1 cellular context compared by ENCODE assay signal in the genomic region with DNA sequence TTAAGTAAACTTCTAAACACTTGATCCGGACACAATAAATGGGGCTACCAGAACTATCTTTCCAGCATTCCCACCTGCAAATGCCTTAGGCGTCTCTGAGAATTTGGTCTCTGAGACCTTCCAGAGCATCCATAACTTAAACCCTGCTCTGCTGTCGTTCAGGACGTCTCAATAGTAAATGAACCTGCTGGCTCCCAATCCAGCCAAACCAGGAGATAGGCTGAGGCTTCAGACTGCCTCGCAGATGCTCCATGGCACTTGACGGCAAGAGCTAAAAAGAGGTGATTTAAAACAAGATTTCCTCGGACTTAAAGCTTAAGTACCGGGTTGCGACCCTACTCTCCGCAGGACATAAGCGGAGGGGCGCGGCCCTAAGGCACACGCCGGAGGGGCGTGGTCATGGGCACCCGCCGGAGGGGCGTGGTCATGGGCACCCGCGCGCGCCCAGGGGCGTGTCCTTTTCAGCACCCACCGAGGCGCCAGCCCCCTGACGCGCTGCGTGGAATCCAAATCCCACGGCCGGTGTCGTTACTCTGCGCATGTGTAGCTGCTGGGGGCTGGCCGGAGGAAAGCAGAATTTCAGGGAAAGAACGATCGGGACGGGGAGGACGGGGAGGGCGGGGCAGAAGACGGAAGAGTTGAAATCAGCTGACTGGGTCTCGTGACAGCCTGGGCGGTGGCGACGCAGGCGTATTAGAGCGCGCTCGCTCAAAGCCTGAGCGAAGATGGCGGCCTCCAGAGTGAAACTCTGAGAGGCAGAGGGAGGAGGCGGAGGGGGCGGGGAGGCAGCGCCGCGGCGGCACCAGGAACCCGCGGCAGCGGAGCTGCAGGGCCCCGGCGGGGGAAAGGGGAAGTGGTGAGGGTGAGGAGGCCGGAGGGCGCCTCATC.
TF ChIP-seq lines count a peak whose summit lies in the region.

A gene with protein sequence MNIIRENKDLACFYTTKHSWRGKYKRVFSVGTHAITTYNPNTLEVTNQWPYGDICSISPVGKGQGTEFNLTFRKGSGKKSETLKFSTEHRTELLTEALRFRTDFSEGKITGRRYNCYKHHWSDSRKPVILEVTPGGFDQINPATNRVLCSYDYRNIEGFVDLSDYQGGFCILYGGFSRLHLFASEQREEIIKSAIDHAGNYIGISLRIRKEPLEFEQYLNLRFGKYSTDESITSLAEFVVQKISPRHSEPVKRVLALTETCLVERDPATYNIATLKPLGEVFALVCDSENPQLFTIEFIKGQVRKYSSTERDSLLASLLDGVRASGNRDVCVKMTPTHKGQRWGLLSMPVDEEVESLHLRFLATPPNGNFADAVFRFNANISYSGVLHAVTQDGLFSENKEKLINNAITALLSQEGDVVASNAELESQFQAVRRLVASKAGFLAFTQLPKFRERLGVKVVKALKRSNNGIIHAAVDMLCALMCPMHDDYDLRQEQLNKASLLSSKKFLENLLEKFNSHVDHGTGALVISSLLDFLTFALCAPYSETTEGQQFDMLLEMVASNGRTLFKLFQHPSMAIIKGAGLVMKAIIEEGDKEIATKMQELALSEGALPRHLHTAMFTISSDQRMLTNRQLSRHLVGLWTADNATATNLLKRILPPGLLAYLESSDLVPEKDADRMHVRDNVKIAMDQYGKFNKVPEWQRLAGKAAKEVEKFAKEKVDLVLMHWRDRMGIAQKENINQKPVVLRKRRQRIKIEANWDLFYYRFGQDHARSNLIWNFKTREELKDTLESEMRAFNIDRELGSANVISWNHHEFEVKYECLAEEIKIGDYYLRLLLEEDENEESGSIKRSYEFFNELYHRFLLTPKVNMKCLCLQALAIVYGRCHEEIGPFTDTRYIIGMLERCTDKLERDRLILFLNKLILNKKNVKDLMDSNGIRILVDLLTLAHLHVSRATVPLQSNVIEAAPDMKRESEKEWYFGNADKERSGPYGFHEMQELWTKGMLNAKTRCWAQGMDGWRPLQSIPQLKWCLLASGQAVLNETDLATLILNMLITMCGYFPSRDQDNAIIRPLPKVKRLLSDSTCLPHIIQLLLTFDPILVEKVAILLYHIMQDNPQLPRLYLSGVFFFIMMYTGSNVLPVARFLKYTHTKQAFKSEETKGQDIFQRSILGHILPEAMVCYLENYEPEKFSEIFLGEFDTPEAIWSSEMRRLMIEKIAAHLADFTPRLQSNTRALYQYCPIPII (N-terminal part only) (plus strand): TSS at position 696 of the 888 bp plus-strand sequence. CDS start 17,049 bp downstream, outside the sequence.

TF ChIP-seq in HepG2, 621 proteins besides CTCF, POLR2A, EP300 and RAD21 (continued from another document and continues in another):
- TF ChIP-seq, protein P1, sequence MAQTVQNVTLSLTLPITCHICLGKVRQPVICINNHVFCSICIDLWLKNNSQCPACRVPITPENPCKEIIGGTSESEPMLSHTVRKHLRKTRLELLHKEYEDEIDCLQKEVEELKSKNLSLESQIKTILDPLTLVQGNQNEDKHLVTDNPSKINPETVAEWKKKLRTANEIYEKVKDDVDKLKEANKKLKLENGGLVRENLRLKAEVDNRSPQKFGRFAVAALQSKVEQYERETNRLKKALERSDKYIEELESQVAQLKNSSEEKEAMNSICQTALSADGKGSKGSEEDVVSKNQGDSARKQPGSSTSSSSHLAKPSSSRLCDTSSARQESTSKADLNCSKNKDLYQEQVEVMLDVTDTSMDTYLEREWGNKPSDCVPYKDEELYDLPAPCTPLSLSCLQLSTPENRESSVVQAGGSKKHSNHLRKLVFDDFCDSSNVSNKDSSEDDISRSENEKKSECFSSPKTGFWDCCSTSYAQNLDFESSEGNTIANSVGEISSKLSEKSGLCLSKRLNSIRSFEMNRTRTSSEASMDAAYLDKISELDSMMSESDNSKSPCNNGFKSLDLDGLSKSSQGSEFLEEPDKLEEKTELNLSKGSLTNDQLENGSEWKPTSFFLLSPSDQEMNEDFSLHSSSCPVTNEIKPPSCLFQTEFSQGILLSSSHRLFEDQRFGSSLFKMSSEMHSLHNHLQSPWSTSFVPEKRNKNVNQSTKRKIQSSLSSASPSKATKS (CRISPR knock-in tag; IDR thresholded peaks at IDR 0.05) = no peak
- TF ChIP-seq, protein P2, sequence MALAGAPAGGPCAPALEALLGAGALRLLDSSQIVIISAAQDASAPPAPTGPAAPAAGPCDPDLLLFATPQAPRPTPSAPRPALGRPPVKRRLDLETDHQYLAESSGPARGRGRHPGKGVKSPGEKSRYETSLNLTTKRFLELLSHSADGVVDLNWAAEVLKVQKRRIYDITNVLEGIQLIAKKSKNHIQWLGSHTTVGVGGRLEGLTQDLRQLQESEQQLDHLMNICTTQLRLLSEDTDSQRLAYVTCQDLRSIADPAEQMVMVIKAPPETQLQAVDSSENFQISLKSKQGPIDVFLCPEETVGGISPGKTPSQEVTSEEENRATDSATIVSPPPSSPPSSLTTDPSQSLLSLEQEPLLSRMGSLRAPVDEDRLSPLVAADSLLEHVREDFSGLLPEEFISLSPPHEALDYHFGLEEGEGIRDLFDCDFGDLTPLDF (CRISPR knock-in tag; IDR thresholded peaks at IDR 0.05) = peak; percentile 31; the same call in 1 of the 2 replicates
- TF ChIP-seq ZNF841 (CRISPR knock-in tag; IDR thresholded peaks at IDR 0.05; ENCODE audit: borderline replicate concordance) (no peak), ZNF749 (CRISPR knock-in tag; IDR thresholded peaks at IDR 0.05; ENCODE audit: borderline replicate concordance) (no peak), KDM5A (IDR thresholded peaks at IDR 0.05; ENCODE audit: borderline replicate concordance, low read length) (peak; percentile 49), MAFG (CRISPR knock-in tag; IDR thresholded peaks at IDR 0.05) (no peak), MTF1 (CRISPR knock-in tag; IDR thresholded peaks at IDR 0.05) (no peak), ZNF343 (CRISPR knock-in tag; IDR thresholded peaks at IDR 0.05) (no peak), ZNF441 (CRISPR knock-in tag; IDR thresholded peaks at IDR 0.05; ENCODE audit: borderline replicate concordance) (no peak), KLF9 (CRISPR knock-in tag; IDR thresholded peaks at IDR 0.05; ENCODE audit: low read depth) (peak; percentile 86), NCOA2 (CRISPR knock-in tag; IDR thresholded peaks at IDR 0.05) (no peak), MYNN (CRISPR knock-in tag; IDR thresholded peaks at IDR 0.05; ENCODE audit: low read depth) (0 out of 2 replicates have a peak, but pooled peaks have one; percentile 26), ZFAT (CRISPR knock-in tag; conservative IDR thresholded peaks at IDR 0.05) (no peak), ZNF672 (CRISPR knock-in tag; IDR thresholded peaks at IDR 0.05) (no peak), SIN3A (IDR thresholded peaks at IDR 0.05; ENCODE audit: borderline replicate concordance, low read depth, low read length) (peak; percentile 36; the same call in 1 of the 2 replicates), HOXA5 (CRISPR knock-in tag; IDR thresholded peaks at IDR 0.05) (peak; percentile 73; the same call in 1 of the 2 replicates), SNAI1 (CRISPR knock-in tag; IDR thresholded peaks at IDR 0.05; ENCODE audit: borderline replicate concordance) (no peak), ZFP1 (CRISPR knock-in tag; IDR thresholded peaks at IDR 0.05) (no peak)
- TF ChIP-seq, protein P3, sequence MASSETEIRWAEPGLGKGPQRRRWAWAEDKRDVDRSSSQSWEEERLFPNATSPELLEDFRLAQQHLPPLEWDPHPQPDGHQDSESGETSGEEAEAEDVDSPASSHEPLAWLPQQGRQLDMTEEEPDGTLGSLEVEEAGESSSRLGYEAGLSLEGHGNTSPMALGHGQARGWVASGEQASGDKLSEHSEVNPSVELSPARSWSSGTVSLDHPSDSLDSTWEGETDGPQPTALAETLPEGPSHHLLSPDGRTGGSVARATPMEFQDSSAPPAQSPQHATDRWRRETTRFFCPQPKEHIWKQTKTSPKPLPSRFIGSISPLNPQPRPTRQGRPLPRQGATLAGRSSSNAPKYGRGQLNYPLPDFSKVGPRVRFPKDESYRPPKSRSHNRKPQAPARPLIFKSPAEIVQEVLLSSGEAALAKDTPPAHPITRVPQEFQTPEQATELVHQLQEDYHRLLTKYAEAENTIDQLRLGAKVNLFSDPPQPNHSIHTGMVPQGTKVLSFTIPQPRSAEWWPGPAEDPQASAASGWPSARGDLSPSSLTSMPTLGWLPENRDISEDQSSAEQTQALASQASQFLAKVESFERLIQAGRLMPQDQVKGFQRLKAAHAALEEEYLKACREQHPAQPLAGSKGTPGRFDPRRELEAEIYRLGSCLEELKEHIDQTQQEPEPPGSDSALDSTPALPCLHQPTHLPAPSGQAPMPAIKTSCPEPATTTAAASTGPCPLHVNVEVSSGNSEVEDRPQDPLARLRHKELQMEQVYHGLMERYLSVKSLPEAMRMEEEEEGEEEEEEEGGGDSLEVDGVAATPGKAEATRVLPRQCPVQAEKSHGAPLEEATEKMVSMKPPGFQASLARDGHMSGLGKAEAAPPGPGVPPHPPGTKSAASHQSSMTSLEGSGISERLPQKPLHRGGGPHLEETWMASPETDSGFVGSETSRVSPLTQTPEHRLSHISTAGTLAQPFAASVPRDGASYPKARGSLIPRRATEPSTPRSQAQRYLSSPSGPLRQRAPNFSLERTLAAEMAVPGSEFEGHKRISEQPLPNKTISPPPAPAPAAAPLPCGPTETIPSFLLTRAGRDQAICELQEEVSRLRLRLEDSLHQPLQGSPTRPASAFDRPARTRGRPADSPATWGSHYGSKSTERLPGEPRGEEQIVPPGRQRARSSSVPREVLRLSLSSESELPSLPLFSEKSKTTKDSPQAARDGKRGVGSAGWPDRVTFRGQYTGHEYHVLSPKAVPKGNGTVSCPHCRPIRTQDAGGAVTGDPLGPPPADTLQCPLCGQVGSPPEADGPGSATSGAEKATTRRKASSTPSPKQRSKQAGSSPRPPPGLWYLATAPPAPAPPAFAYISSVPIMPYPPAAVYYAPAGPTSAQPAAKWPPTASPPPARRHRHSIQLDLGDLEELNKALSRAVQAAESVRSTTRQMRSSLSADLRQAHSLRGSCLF (CRISPR knock-in tag; IDR thresholded peaks at IDR 0.05; ENCODE audit: borderline replicate concordance) = no peak
- TF ChIP-seq, protein P4, sequence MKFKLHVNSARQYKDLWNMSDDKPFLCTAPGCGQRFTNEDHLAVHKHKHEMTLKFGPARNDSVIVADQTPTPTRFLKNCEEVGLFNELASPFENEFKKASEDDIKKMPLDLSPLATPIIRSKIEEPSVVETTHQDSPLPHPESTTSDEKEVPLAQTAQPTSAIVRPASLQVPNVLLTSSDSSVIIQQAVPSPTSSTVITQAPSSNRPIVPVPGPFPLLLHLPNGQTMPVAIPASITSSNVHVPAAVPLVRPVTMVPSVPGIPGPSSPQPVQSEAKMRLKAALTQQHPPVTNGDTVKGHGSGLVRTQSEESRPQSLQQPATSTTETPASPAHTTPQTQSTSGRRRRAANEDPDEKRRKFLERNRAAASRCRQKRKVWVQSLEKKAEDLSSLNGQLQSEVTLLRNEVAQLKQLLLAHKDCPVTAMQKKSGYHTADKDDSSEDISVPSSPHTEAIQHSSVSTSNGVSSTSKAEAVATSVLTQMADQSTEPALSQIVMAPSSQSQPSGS (CRISPR knock-in tag; IDR thresholded peaks at IDR 0.05) = no peak
- TF ChIP-seq, protein P5, sequence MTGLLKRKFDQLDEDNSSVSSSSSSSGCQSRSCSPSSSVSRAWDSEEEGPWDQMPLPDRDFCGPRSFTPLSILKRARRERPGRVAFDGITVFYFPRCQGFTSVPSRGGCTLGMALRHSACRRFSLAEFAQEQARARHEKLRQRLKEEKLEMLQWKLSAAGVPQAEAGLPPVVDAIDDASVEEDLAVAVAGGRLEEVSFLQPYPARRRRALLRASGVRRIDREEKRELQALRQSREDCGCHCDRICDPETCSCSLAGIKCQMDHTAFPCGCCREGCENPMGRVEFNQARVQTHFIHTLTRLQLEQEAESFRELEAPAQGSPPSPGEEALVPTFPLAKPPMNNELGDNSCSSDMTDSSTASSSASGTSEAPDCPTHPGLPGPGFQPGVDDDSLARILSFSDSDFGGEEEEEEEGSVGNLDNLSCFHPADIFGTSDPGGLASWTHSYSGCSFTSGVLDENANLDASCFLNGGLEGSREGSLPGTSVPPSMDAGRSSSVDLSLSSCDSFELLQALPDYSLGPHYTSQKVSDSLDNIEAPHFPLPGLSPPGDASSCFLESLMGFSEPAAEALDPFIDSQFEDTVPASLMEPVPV (CRISPR knock-in tag; IDR thresholded peaks at IDR 0.05) = no peak
- TF ChIP-seq, protein P6, sequence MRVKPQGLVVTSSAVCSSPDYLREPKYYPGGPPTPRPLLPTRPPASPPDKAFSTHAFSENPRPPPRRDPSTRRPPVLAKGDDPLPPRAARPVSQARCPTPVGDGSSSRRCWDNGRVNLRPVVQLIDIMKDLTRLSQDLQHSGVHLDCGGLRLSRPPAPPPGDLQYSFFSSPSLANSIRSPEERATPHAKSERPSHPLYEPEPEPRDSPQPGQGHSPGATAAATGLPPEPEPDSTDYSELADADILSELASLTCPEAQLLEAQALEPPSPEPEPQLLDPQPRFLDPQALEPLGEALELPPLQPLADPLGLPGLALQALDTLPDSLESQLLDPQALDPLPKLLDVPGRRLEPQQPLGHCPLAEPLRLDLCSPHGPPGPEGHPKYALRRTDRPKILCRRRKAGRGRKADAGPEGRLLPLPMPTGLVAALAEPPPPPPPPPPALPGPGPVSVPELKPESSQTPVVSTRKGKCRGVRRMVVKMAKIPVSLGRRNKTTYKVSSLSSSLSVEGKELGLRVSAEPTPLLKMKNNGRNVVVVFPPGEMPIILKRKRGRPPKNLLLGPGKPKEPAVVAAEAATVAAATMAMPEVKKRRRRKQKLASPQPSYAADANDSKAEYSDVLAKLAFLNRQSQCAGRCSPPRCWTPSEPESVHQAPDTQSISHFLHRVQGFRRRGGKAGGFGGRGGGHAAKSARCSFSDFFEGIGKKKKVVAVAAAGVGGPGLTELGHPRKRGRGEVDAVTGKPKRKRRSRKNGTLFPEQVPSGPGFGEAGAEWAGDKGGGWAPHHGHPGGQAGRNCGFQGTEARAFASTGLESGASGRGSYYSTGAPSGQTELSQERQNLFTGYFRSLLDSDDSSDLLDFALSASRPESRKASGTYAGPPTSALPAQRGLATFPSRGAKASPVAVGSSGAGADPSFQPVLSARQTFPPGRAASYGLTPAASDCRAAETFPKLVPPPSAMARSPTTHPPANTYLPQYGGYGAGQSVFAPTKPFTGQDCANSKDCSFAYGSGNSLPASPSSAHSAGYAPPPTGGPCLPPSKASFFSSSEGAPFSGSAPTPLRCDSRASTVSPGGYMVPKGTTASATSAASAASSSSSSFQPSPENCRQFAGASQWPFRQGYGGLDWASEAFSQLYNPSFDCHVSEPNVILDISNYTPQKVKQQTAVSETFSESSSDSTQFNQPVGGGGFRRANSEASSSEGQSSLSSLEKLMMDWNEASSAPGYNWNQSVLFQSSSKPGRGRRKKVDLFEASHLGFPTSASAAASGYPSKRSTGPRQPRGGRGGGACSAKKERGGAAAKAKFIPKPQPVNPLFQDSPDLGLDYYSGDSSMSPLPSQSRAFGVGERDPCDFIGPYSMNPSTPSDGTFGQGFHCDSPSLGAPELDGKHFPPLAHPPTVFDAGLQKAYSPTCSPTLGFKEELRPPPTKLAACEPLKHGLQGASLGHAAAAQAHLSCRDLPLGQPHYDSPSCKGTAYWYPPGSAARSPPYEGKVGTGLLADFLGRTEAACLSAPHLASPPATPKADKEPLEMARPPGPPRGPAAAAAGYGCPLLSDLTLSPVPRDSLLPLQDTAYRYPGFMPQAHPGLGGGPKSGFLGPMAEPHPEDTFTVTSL (CRISPR knock-in tag; IDR thresholded peaks at IDR 0.05; ENCODE audit: borderline replicate concordance) = 0 out of 2 replicates have a peak, but pooled peaks have one; percentile 21
